15 cellular contexts compared by ENCODE assay signal in genomic region chr12:67070604-67071003, GRCh38.
DNase-seq lines count a peak whose midpoint lies in the region; ATAC-seq, FAIRE-seq and TF ChIP-seq lines count a peak whose summit lies in the region.
"Had no signal": no experiment of that assay in that cellular context is flagged by ENCODE, and none has a peak within 500 bp of the region (broad histone marks: within the 10 kb centered on the region; RNA-seq: fewer than 3 reads in every experiment).

No MANE protein-coding gene starts in this region.

- H3K9me3 Mint-ChIP-seq in MCF 10A (ENCODE audit: unreplicated experiment) (no peaks in the 10 kb centered on the region), immature natural killer cell (peaks cover 0 to 9% (median 0%) of the 10 kb centered on the region in 6 donors)
- no peaks in the 10 kb centered on the region for H3K9me3 Mint-ChIP-seq in stimulated activated effector memory CD8-positive, alpha-beta T cell treated with anti-CD3 and anti-CD28 coated beads, Interleukin-12 subunit alpha, Interleukin-12 subunit beta, amount 100 ng/mL, for 72 hours
- H3K9me3 Mint-ChIP-seq: stimulated activated memory B cell treated with anti-CD40 and anti-IgM and Interleukin-4, amounts not matched to agents 10 μg/mL and 1 μg/mL and 100 μg/mL, for 72 hours had no signal

- FAIRE-seq in urothelium cell line (lab: Jason Lieb, UNC): no peak
- FAIRE-seq: GM19239, TTC549 had no signal

- no peak overlapping the region for H3K9ac ChIP-seq in PC-3 (ENCODE audit: low read length)

- TF ChIP-seq CTCF in MCF 10A (IDR thresholded peaks at IDR 0.05; ENCODE audit: unreplicated experiment) (no peak), breast epithelium (IDR thresholded peaks at IDR 0.05) (no peak), PC-3 (conservative IDR thresholded peaks at IDR 0.05; ENCODE audit: low read depth, low read length) (no peak)

- H3K27me3 ChIP-seq in breast epithelium (no peaks in the 10 kb centered on the region), PC-3 (ENCODE audit: low read length) (no peaks in the 10 kb centered on the region)

- H3K4me3 ChIP-seq in breast epithelium (no peak overlapping the region), PC-3 (ENCODE audit: low read length) (peak overlapping the region; percentile 79; the same call in 1 of the 2 replicates)

- no peak for DNase-seq in MCF 10A (ENCODE audit: unreplicated experiment)
- no peak for DNase-seq in breast epithelium (ENCODE audit: low spot score in 2 of 2)
- no peak for DNase-seq in PC-3
- DNase-seq in immature natural killer cell: no peak
- DNase-seq in stimulated activated effector memory CD8-positive, alpha-beta T cell treated with anti-CD3 and anti-CD28 coated beads, Interleukin-12 subunit alpha, Interleukin-12 subunit beta, amount 100 ng/mL, for 72 hours (ENCODE audit: low spot score in 2 of 2): no peak
- no peak for DNase-seq in effector CD4-positive, alpha-beta T cell
- DNase-seq in left colon: no peak
- DNase-seq in urothelium cell line (ENCODE audit: low spot score): no peak
- DNase-seq: activated CD8-positive, alpha-beta memory T cell treated with anti-CD3 and anti-CD28 coated beads, Interleukin-2, amount 50 U/mL, for 48 hours; midbrain; NCI-H1436 treated with DMSO at 0.1 percent for 48 hours; NCI-H524 had no signal

- no peaks in the 10 kb centered on the region for H4K20me1 ChIP-seq in PC-3 (ENCODE audit: low read length)

- intact Hi-C loops in MCF 10A (cut with micrococcal nuclease) (no loop called here), breast epithelium (cut with DNase I; ENCODE audit: low total_unique reads) (no loop called here), PC-3 (cut with micrococcal nuclease) (loop anchor here (2.0 kb wide), 1 partner anchor 150 kb away; no protein-coding TSS in a partner anchor), left colon (cut with DNase I, micrococcal nuclease) (no loop called here)

- H3F3A ChIP-seq in PC-3 (ENCODE audit: low read length, unreplicated experiment): no peaks in the 10 kb centered on the region

- peaks cover 11% of the 10 kb centered on the region for H3K27me3 Mint-ChIP-seq in MCF 10A (ENCODE audit: insufficient read depth, unreplicated experiment)
- H3K27me3 Mint-ChIP-seq in immature natural killer cell (ENCODE audit: low read depth in 3 of 3): peaks cover 11 to 48% (median 16%) of the 10 kb centered on the region in 3 donors

- CTCF ChIA-PET in MCF 10A (lab: Yijun Ruan, JAX): interaction anchor here (1.7 kb wide), 1 partner anchor 151 kb away, joined by 6 read pairs; no protein-coding TSS in a partner anchor
- CTCF ChIA-PET in PC-3 (lab: Charles Lee): no interaction called here

- peaks cover 12% of the 10 kb centered on the region for H3K79me2 ChIP-seq in PC-3 (ENCODE audit: low read length)

- H3K9me3 ChIP-seq in breast epithelium (no peaks in the 10 kb centered on the region), PC-3 (ENCODE audit: low read length) (no peaks in the 10 kb centered on the region)

- no peaks in the 10 kb centered on the region for H3K9me2 ChIP-seq in PC-3 (replicated peaks; ENCODE audit: low read length)

- H3K4me1 ChIP-seq in breast epithelium (no peaks in the 10 kb centered on the region), PC-3 (ENCODE audit: insufficient read depth, low read length) (peaks cover 23% of the 10 kb centered on the region)

- peak overlapping the region; percentile 98 for H3K4me2 ChIP-seq in PC-3 (ENCODE audit: low read length)

- H3K36me3 Mint-ChIP-seq in MCF 10A (ENCODE audit: insufficient read depth, unreplicated experiment) (no peaks in the 10 kb centered on the region), immature natural killer cell (no peaks in the 10 kb centered on the region)
- no peaks in the 10 kb centered on the region for H3K36me3 Mint-ChIP-seq in stimulated activated effector memory CD8-positive, alpha-beta T cell treated with anti-CD3 and anti-CD28 coated beads, Interleukin-12 subunit alpha, Interleukin-12 subunit beta, amount 100 ng/mL, for 72 hours
- H3K36me3 Mint-ChIP-seq: stimulated activated memory B cell treated with anti-CD40 and anti-IgM and Interleukin-4, amounts not matched to agents 10 μg/mL and 1 μg/mL and 100 μg/mL, for 72 hours had no signal

- POLR2A ChIA-PET in MCF 10A (lab: Yijun Ruan, JAX) (interaction anchor here (3.1 kb wide), 1 partner anchor 198 kb away, joined by 17 read pairs; the partner anchor contains the start of gene CAND1), PC-3 (lab: Charles Lee; ENCODE audit: unreplicated experiment) (no interaction called here)

- H3K36me3 ChIP-seq in breast epithelium: no peaks in the 10 kb centered on the region
- no peaks in the 10 kb centered on the region for H3K36me3 ChIP-seq in PC-3 (ENCODE audit: low read depth, low read length)

- H3K4me1 Mint-ChIP-seq in MCF 10A (ENCODE audit: insufficient read depth, unreplicated experiment) (peaks cover 30% of the 10 kb centered on the region), immature natural killer cell (peaks cover 14 to 15% of the 10 kb centered on the region in 2 donors)
- peaks cover 26% of the 10 kb centered on the region for H3K4me1 Mint-ChIP-seq in stimulated activated effector memory CD8-positive, alpha-beta T cell treated with anti-CD3 and anti-CD28 coated beads, Interleukin-12 subunit alpha, Interleukin-12 subunit beta, amount 100 ng/mL, for 72 hours

- H3K27ac ChIP-seq in breast epithelium (no peak overlapping the region), PC-3 (ENCODE audit: low read length) (no peak overlapping the region)

- ATAC-seq in PC-3 (no peak), left colon (no peak)
- no peak for ATAC-seq in stimulated activated effector memory CD8-positive, alpha-beta T cell treated with anti-CD3 and anti-CD28 coated beads, Interleukin-12 subunit alpha, Interleukin-12 subunit beta, amount 100 ng/mL, for 72 hours
- ATAC-seq: stimulated activated memory B cell treated with anti-CD40 and anti-IgM and Interleukin-4, amounts not matched to agents 10 μg/mL and 1 μg/mL and 100 μg/mL, for 72 hours had no signal

- BruUV-seq in MCF 10A (replicated peaks; lab: Mats Ljungman, UMichigan) (no TSS peak), PC-3 (replicated peaks; lab: Mats Ljungman, UMichigan) (no TSS peak)

- no peak for TF ChIP-seq POLR2A in breast epithelium (IDR thresholded peaks at IDR 0.05)

- H3K4me3 Mint-ChIP-seq in MCF 10A (ENCODE audit: unreplicated experiment) (peak overlapping the region; percentile 77), immature natural killer cell (peak overlapping the region; percentile 64 to 81 (median 76))
- H3K4me3 Mint-ChIP-seq in stimulated activated effector memory CD8-positive, alpha-beta T cell treated with anti-CD3 and anti-CD28 coated beads, Interleukin-12 subunit alpha, Interleukin-12 subunit beta, amount 100 ng/mL, for 72 hours: peak overlapping the region; percentile 72

- no peak overlapping the region for H3K27ac Mint-ChIP-seq in MCF 10A (ENCODE audit: low read depth, unreplicated experiment)
- H3K27ac Mint-ChIP-seq in immature natural killer cell: no peak overlapping the region
- H3K27ac Mint-ChIP-seq in stimulated activated effector memory CD8-positive, alpha-beta T cell treated with anti-CD3 and anti-CD28 coated beads, Interleukin-12 subunit alpha, Interleukin-12 subunit beta, amount 100 ng/mL, for 72 hours: no peak overlapping the region
- H3K27ac Mint-ChIP-seq: stimulated activated memory B cell treated with anti-CD40 and anti-IgM and Interleukin-4, amounts not matched to agents 10 μg/mL and 1 μg/mL and 100 μg/mL, for 72 hours had no signal

- H2AFZ ChIP-seq in PC-3 (ENCODE audit: low read length): no peak overlapping the region
